Comparison of ENCODE assay signal across 25 cellular contexts in the genomic region with DNA sequence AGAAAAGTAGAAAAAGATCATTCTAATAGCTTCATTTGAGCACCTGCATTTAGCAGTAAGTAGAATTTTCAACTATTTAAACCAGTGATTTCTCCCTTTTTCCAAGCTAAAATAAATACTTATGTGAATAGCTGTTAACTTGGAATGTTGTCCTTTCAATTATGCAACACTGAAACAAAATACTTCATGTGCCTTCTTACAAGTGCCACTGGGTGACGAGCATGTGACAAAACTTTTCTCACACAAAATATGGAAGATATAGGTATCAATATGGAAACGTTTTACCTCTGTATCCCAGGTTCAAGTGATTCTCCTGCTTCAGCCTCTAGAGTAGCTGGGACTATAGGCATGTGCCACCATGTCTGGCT.
"Had no signal": no experiment of that assay in that cellular context is flagged by ENCODE, and none has a peak within 500 bp of the region (broad histone marks: within the 10 kb centered on the region; RNA-seq: fewer than 3 reads in every experiment).

No MANE protein-coding gene starts in this region.

- ATAC-seq: stimulated activated effector memory CD8-positive, alpha-beta T cell treated with anti-CD3 and anti-CD28 coated beads, Interleukin-12 subunit alpha, Interleukin-12 subunit beta, amount 100 ng/mL, for 72 hours; stimulated activated memory B cell treated with anti-CD40 and anti-IgM and Interleukin-4, amounts not matched to agents 10 μg/mL and 1 μg/mL and 100 μg/mL, for 72 hours; stimulated activated naive B cell treated with anti-CD40 and anti-IgM and Interleukin-4, amounts not matched to agents 10 μg/mL and 1 μg/mL and 100 μg/mL, for 72 hours; stimulated activated naive CD8-positive, alpha-beta T cell treated with anti-CD3 and anti-CD28 coated beads, Interleukin-15, amount 100 ng/mL, for 72 hours; stimulated activated naive CD8-positive, alpha-beta T cell treated with anti-CD3 and anti-CD28 coated beads, Interleukin-15, Interleukin-2, amounts not matched to agents 100 U/mL and 50 U/mL, for 24 hours had no signal

- H3K9me3 ChIP-seq: stomach, suprapubic skin, testis, thoracic aorta, thyroid gland, tibial artery, tibial nerve, transverse colon, upper lobe of left lung, upper lobe of right lung, uterus, vagina had no signal

- DNase-seq: stimulated activated CD4-positive, alpha-beta T cell treated with anti-CD3 and anti-CD28 coated beads, Interleukin-2, amount 100 ng/mL, for 48 hours; stimulated activated CD4-positive, alpha-beta T cell treated with anti-CD3 and anti-CD28 coated beads, Interleukin-4, amount 100 ng/mL, for 1 hour; stimulated activated CD4-positive, alpha-beta T cell treated with anti-CD3 and anti-CD28 coated beads, Interleukin-4, amount 100 ng/mL, for 24 hours; stimulated activated CD4-positive, alpha-beta T cell treated with anti-CD3 and anti-CD28 coated beads, Interleukin-4, amount 100 ng/mL, for 4 hours; stimulated activated CD8-positive, alpha-beta memory T cell treated with anti-CD3 and anti-CD28 coated beads, Interleukin-4, amount 100 ng/mL, for 48 hours; stimulated activated naive B cell treated with anti-CD40 and anti-IgM and Interleukin-4, amounts not matched to agents 10 μg/mL and 1 μg/mL and 100 μg/mL, for 72 hours; stimulated activated naive CD4-positive, alpha-beta T cell; stimulated activated naive CD4-positive, alpha-beta T cell treated with Interleukin-2 at 50 U/mL for 16 hours; stimulated activated naive CD8-positive, alpha-beta T cell treated with anti-CD3 and anti-CD28 coated beads, Interleukin-15, amount 100 ng/mL, for 72 hours; stimulated activated naive CD8-positive, alpha-beta T cell treated with anti-CD3 and anti-CD28 coated beads, Interleukin-15, Interleukin-2, amounts not matched to agents 100 U/mL and 50 U/mL, for 24 hours; stomach; substantia nigra; testis; thyroid gland; tibial artery; transverse colon; upper lobe of left lung; upper lobe of right lung; uterus had no signal

- H3K27ac ChIP-seq: stomach, suprapubic skin, testis, thoracic aorta, thyroid gland, tibial artery, tibial nerve, transverse colon, upper lobe of left lung, upper lobe of right lung, uterus, vagina had no signal

- H3K27me3 ChIP-seq: stomach, suprapubic skin, testis, thyroid gland, tibial artery, tibial nerve, transverse colon, upper lobe of left lung, upper lobe of right lung, uterus, vagina had no signal

- H3K4me3 ChIP-seq: stomach, suprapubic skin, testis, thoracic aorta, thyroid gland, tibial artery, tibial nerve, transverse colon, upper lobe of left lung, upper lobe of right lung, uterus, vagina had no signal

- H3K36me3 ChIP-seq: stomach, suprapubic skin, thoracic aorta, thyroid gland, tibial artery, tibial nerve, transverse colon, upper lobe of left lung, upper lobe of right lung, uterus, vagina had no signal

- H3K4me1 ChIP-seq: stomach, suprapubic skin, testis, thyroid gland, tibial artery, tibial nerve, transverse colon, upper lobe of right lung, uterus, vagina had no signal
